In the genomic region with DNA sequence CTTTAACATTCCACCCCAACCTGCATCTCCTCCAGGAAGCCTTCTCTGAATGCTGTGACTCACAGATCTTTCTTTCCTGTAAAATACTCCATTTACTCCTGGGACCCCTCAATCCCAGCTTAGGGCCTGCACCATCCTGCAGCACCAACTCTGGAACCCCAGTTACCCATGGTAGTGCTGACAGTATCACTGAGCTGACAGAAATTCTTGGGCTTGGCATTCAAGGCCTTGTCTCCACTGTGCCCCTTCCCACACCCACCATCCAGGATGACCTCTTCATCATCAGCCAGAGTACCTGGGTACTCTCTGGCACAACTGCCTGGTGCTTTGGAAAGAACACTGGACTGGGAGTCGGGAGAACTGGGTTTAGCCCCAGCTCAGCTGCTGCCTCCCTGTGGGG, we compare ENCODE assay signal across 39 cellular contexts. TPM values are rescaled to one million over a fixed set of nuclear protein-coding genes. Genes with fewer than 3 reads are reported as not detected.
"Had no signal": no experiment of that assay in that cellular context is flagged by ENCODE, and none has a peak within 500 bp of the region (broad histone marks: within the 10 kb centered on the region; RNA-seq: fewer than 3 reads in every experiment).

No MANE protein-coding gene starts in this region.

- H3K27me3 ChIP-seq: MG63 had no signal

- H3K4me3 ChIP-seq: MG63 had no signal

- H3K9me3 ChIP-seq: MG63 had no signal

- DNase-seq: Karpas-422, Kasumi-1, MG63, MM.1S, MV-4-11, NCI-H1048, NCI-H1092, NCI-H1092 treated with DMSO at 0.1 percent for 48 hours, NCI-H1105, NCI-H1105 treated with DMSO at 0.1 percent for 48 hours, NCI-H1417, NCI-H1417 treated with DMSO at 0.1 percent for 48 hours, NCI-H1436, NCI-H1436 treated with DMSO at 0.1 percent for 48 hours, NCI-H146, NCI-H1694, NCI-H1694 treated with DMSO at 0.1 percent for 48 hours, NCI-H187, NCI-H187 treated with DMSO at 0.1 percent for 48 hours, NCI-H1930, NCI-H2029, NCI-H2029 treated with DMSO at 0.1 percent for 48 hours, NCI-H2081, NCI-H2081 treated with DMSO at 0.1 percent for 48 hours, NCI-H2107, NCI-H2171, NCI-H2171 treated with DMSO at 0.1 percent for 48 hours, NCI-H2227 treated with DMSO at 0.1 percent for 48 hours, NCI-H226, NCI-H345, NCI-H446, NCI-H446 treated with DMSO at 0.1 percent for 48 hours, NCI-H510A, NCI-H510A treated with DMSO at 0.1 percent for 48 hours, NCI-H524 had no signal

- H3K36me3 ChIP-seq: MG63 had no signal

RNA-seq across cellular contexts. Expression of gene CDCP2, which starts 38.7 kb away (rescaled TPM):
- total RNA-seq: LHCN-M2, M059J, MCF 10A, NCI-H460 had no signal
